Comparison of ENCODE assay signal across 8 cellular contexts in the genomic region with DNA sequence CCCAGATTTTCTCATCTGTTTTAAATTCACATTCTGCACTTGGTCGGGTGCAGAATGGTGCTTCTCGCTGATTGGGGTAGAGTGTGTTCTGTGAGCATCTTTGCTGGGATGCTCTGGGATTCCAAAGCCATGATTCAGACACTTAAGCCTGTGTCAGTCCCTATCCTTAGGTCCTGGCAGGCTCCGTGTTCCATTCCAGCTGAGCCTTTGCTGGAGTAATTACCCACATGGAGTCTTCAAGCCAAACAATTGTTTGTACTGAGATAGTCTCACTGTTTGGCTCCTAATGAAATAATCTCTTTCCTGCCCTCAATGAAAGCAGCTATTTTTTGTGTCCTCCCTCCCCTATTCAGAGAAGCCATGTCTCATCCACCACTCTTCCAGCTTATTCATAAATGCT. TPM values are rescaled to one million over a fixed set of nuclear protein-coding genes. Genes with fewer than 3 reads are reported as not detected.
DNase-seq lines count a peak whose midpoint lies in the region; ATAC-seq and TF ChIP-seq lines count a peak whose summit lies in the region.

No MANE protein-coding gene starts in this region.

- peak overlapping the region; percentile 81 to 90 (median 84) for H3K27ac ChIP-seq in transverse colon

- no peaks in the 10 kb centered on the region for H3K27me3 Mint-ChIP-seq in activated naive CD4-positive, alpha-beta T cell treated with anti-CD3 and anti-CD28 coated beads, Interleukin-2, amount 50 U/mL, for 24 hours
- H3K27me3 Mint-ChIP-seq in activated T-helper 1 cell treated with anti-CD3 and anti-CD28 coated beads, Interleukin-12 subunit alpha, Interleukin-12 subunit beta, Interleukin-2, Interleukin-4 antibody, amounts not matched to agents 30 ng/mL and 10 ng/mL and 1 ng/mL, durations not matched to agents 14 hours and 24 hours and 36 hours (ENCODE audit: insufficient read depth) = no peaks in the 10 kb centered on the region

- no peak for TF ChIP-seq POLR2A in transverse colon (IDR thresholded peaks at IDR 0.05)

- no peak overlapping the region for H3K4me3 ChIP-seq in transverse colon

- ATAC-seq in GM18858 (IDR thresholded peaks at IDR 0.05; ENCODE audit: unreplicated experiment) = no peak

- peaks cover 7% of the 10 kb centered on the region for H3K9me3 Mint-ChIP-seq in activated naive CD4-positive, alpha-beta T cell treated with anti-CD3 and anti-CD28 coated beads, Interleukin-2, amount 50 U/mL, for 24 hours
- H3K9me3 Mint-ChIP-seq in activated T-helper 1 cell treated with anti-CD3 and anti-CD28 coated beads, Interleukin-12 subunit alpha, Interleukin-12 subunit beta, Interleukin-2, Interleukin-4 antibody, amounts not matched to agents 30 ng/mL and 10 ng/mL and 1 ng/mL, durations not matched to agents 14 hours and 24 hours and 36 hours = no peaks in the 10 kb centered on the region

- H3K4me1 ChIP-seq in transverse colon = peaks cover 14 to 89% (median 33%) of the 10 kb centered on the region in 4 donors

- peaks cover 26% of the 10 kb centered on the region for H3K36me3 Mint-ChIP-seq in activated naive CD4-positive, alpha-beta T cell treated with anti-CD3 and anti-CD28 coated beads, Interleukin-2, amount 50 U/mL, for 24 hours
- H3K36me3 Mint-ChIP-seq in activated T-helper 1 cell treated with anti-CD3 and anti-CD28 coated beads, Interleukin-12 subunit alpha, Interleukin-12 subunit beta, Interleukin-2, Interleukin-4 antibody, amounts not matched to agents 30 ng/mL and 10 ng/mL and 1 ng/mL, durations not matched to agents 14 hours and 24 hours and 36 hours (ENCODE audit: low read depth) = peaks cover 39% of the 10 kb centered on the region

- no peaks in the 10 kb centered on the region for H3K36me3 ChIP-seq in transverse colon

- peak overlapping the region; percentile 62 for H3K4me3 Mint-ChIP-seq in activated naive CD4-positive, alpha-beta T cell treated with anti-CD3 and anti-CD28 coated beads, Interleukin-2, amount 50 U/mL, for 24 hours
- H3K4me3 Mint-ChIP-seq in activated T-helper 1 cell treated with anti-CD3 and anti-CD28 coated beads, Interleukin-12 subunit alpha, Interleukin-12 subunit beta, Interleukin-2, Interleukin-4 antibody, amounts not matched to agents 30 ng/mL and 10 ng/mL and 1 ng/mL, durations not matched to agents 14 hours and 24 hours and 36 hours = peak overlapping the region; percentile 31

- 70% methylated on average over 3 of the region's 3 CpGs; no CpG with 5 or more reads in 1 of the 2 donors for WGBS in transverse colon (ENCODE audit: low coverage in 1 of 2), 2 donors

- no peak for TF ChIP-seq CTCF in transverse colon (IDR thresholded peaks at IDR 0.05)

- intact Hi-C loops in activated T-helper 1 cell treated with anti-CD3 and anti-CD28 coated beads, Interleukin-12 subunit alpha, Interleukin-12 subunit beta, Interleukin-2, Interleukin-4 antibody, amounts not matched to agents 30 ng/mL and 10 ng/mL and 1 ng/mL, durations not matched to agents 14 hours and 24 hours and 36 hours (cut with micrococcal nuclease) = no loop called here
- intact Hi-C loops in transverse colon (cut with DNase I; ENCODE audit: low total_unique reads) = no loop called here

- in situ Hi-C loops in transverse colon (cut with MboI; ENCODE audit: low pct_ligation_motif_present in 1 of 4, low pct_unique_long_range_greater_than_20kb in 1 of 4, low sequenced_read_pairs in 3 of 4) = no loop called here

- H3K27ac Mint-ChIP-seq in activated naive CD4-positive, alpha-beta T cell treated with anti-CD3 and anti-CD28 coated beads, Interleukin-2, amount 50 U/mL, for 24 hours = peak overlapping the region; percentile 94
- H3K27ac Mint-ChIP-seq in activated T-helper 1 cell treated with anti-CD3 and anti-CD28 coated beads, Interleukin-12 subunit alpha, Interleukin-12 subunit beta, Interleukin-2, Interleukin-4 antibody, amounts not matched to agents 30 ng/mL and 10 ng/mL and 1 ng/mL, durations not matched to agents 14 hours and 24 hours and 36 hours = peak overlapping the region; percentile 67

- no peak for TF ChIP-seq EP300 in transverse colon (IDR thresholded peaks at IDR 0.05; ENCODE audit: low read depth)

- no peak for DNase-seq in activated naive CD4-positive, alpha-beta T cell treated with Interleukin-2 at 50 U/mL for 16 hours
- DNase-seq in activated T-helper 1 cell treated with anti-CD3 and anti-CD28 coated beads, Interleukin-12 subunit alpha, Interleukin-12 subunit beta, Interleukin-2, Interleukin-4 antibody, amounts not matched to agents 30 ng/mL and 10 ng/mL and 1 ng/mL, durations not matched to agents 14 hours and 24 hours and 36 hours (ENCODE audit: low spot score) = no peak
- peak; percentile 23 for DNase-seq in iPS-NIHi11 (ENCODE audit: low spot score)
- DNase-seq in transverse colon = no peak
- DNase-seq in GF-D8 (lab: John Stamatoyannopoulos, UW) = no peak
- no peak for DNase-seq in activated CD8-positive, alpha-beta memory T cell treated with anti-CD3 and anti-CD28 coated beads, Interleukin-2, amount 50 U/mL, for 4 hours

- H3K9me3 ChIP-seq in transverse colon = no peaks in the 10 kb centered on the region

- H3K27me3 ChIP-seq in transverse colon = no peaks in the 10 kb centered on the region

- H3K4me1 Mint-ChIP-seq in activated naive CD4-positive, alpha-beta T cell treated with anti-CD3 and anti-CD28 coated beads, Interleukin-2, amount 50 U/mL, for 24 hours = peaks cover 91% of the 10 kb centered on the region
- peaks cover 92% of the 10 kb centered on the region for H3K4me1 Mint-ChIP-seq in activated T-helper 1 cell treated with anti-CD3 and anti-CD28 coated beads, Interleukin-12 subunit alpha, Interleukin-12 subunit beta, Interleukin-2, Interleukin-4 antibody, amounts not matched to agents 30 ng/mL and 10 ng/mL and 1 ng/mL, durations not matched to agents 14 hours and 24 hours and 36 hours (ENCODE audit: low read depth)

RNA-seq across cellular contexts. Expression of a gene that starts 18.7 kb away (rescaled TPM):
- total RNA-seq in activated T-helper 1 cell treated with anti-CD3 and anti-CD28 coated beads, Interleukin-12 subunit alpha, Interleukin-12 subunit beta, Interleukin-2, Interleukin-4 antibody, amounts not matched to agents 30 ng/mL and 10 ng/mL and 1 ng/mL, durations not matched to agents 14 hours and 24 hours and 36 hours = 196 and 201 TPM in 2 replicates
- total RNA-seq in transverse colon = 10 to 100 TPM; 20.1 to 47.0 (median 33.8) TPM

RNA-seq across cellular contexts. Expression of a gene that starts 58.1 kb away (rescaled TPM):
- 5.1 and 5.8 TPM in 2 replicates for total RNA-seq in activated T-helper 1 cell treated with anti-CD3 and anti-CD28 coated beads, Interleukin-12 subunit alpha, Interleukin-12 subunit beta, Interleukin-2, Interleukin-4 antibody, amounts not matched to agents 30 ng/mL and 10 ng/mL and 1 ng/mL, durations not matched to agents 14 hours and 24 hours and 36 hours
- 1 to 10 TPM in 1 of 4 donors, under 1 TPM in 1, not detected in 2; 0.68 to 1.9 TPM for total RNA-seq in transverse colon
